Comparison of ENCODE assay signal across 20 cellular contexts in the genomic region with DNA sequence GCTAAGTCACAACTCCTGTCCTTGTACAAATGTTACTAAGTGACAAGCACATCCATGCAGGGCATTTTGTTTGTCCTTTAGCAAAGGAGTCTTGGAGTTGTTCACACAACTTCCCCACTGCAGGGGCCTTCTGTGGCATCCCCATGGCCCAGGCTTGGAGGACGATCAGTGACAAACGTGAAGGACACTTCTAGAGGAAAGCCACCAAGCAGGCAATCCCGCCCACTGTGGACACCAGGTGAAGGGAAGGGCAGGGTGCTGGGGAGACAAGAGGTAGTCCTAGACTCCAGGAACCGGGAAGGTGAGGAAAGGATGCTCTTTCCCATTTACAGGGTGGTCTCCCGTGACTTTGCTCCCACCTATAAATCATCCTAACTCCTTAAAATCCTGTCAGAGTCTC. TPM values are rescaled to one million over a fixed set of nuclear protein-coding genes. Genes with fewer than 3 reads are reported as not detected.
A peak's percentile ranks its signal among the peaks of the same experiment; 100 is the strongest.
DNase-seq lines count a peak whose midpoint lies in the region; ATAC-seq, FAIRE-seq and TF ChIP-seq lines count a peak whose summit lies in the region.
"Had no signal": no experiment of that assay in that cellular context is flagged by ENCODE, and none has a peak within 500 bp of the region (broad histone marks: within the 10 kb centered on the region; RNA-seq: fewer than 3 reads in every experiment).

No MANE protein-coding gene starts in this region.

- intact Hi-C loops in CD4-positive, alpha-beta T cell (cut with DNase I, micrococcal nuclease), result no loop called here
- intact Hi-C loops in GM12878 (cut with micrococcal nuclease; ENCODE audit: unreplicated experiment), result loop anchor here (10.0 kb wide), 1 partner anchor 111 kb away; a partner anchor contains a TSS
- intact Hi-C loops in kidney (cut with DNase I), result no loop called here

- no peak overlapping the region for H3K4me3 ChIP-seq in GM12878
- H3K4me3 ChIP-seq in kidney (ENCODE audit: low read length in 2 of 2), result no peak overlapping the region
- H3K4me3 ChIP-seq in trophoblast cell (ENCODE audit: low read depth, low read length), result no peak overlapping the region
- H3K4me3 ChIP-seq: MG63, SK-N-MC had no signal

- peaks cover 57% of the 10 kb centered on the region for H3K36me3 Mint-ChIP-seq in CD4-positive, alpha-beta T cell (ENCODE audit: low read depth)

- no peak overlapping the region for H3K23ac ChIP-seq in trophoblast cell (ENCODE audit: low read length)

- TF ChIP-seq RAD21 in GM12878 (IDR thresholded peaks at IDR 0.05; ENCODE audit: insufficient read depth, low read depth, low read length), result no peak

- H4K91ac ChIP-seq in trophoblast cell (ENCODE audit: low read depth, low read length), result no peak overlapping the region

- no peak overlapping the region for H3K18ac ChIP-seq in trophoblast cell (ENCODE audit: low read length)

- no peak overlapping the region for H2AFZ ChIP-seq in GM12878 (ENCODE audit: control insufficient read depth, low read depth, low read length)
- H2AFZ ChIP-seq in trophoblast cell (ENCODE audit: insufficient read depth, low read length, poor library complexity), result no peak overlapping the region

- H3K27me3 Mint-ChIP-seq in CD4-positive, alpha-beta T cell, result no peaks in the 10 kb centered on the region

- no peak overlapping the region for H3K4ac ChIP-seq in trophoblast cell (ENCODE audit: low read depth, low read length)

- no peak overlapping the region for H2BK12ac ChIP-seq in trophoblast cell (ENCODE audit: low read length)

- ATAC-seq in CD4-positive, alpha-beta T cell (ENCODE audit: poor library complexity), result no peak
- ATAC-seq in GM12878 (no peak), HG02623 (IDR thresholded peaks at IDR 0.05; ENCODE audit: unreplicated experiment) (no peak)

- H3K9me3 Mint-ChIP-seq in CD4-positive, alpha-beta T cell, result no peaks in the 10 kb centered on the region
- H3K9me3 Mint-ChIP-seq: CD14-positive monocyte had no signal

- H2BK5ac ChIP-seq in trophoblast cell (ENCODE audit: low read depth, low read length, poor library complexity), result no peak overlapping the region

- H3K4me1 ChIP-seq in GM12878 (ENCODE audit: control insufficient read depth, insufficient read depth, low read length) (no peaks in the 10 kb centered on the region; the same call in 1 of the 2 replicates), kidney (ENCODE audit: control insufficient read depth in 1 of 2, insufficient read depth in 1 of 2, low read depth in 1 of 2, low read length in 2 of 2) (peaks cover 4 to 11% of the 10 kb centered on the region in 2 donors), trophoblast cell (ENCODE audit: control insufficient read depth in 1 of 2, insufficient read depth in 2 of 2, low read length in 2 of 2) (peaks cover 0 to 9% of the 10 kb centered on the region in 2 experiments)

- POLR2A ChIA-PET in CD4-positive, alpha-beta T cell (lab: Charles Lee), result no interaction called here
- POLR2A ChIA-PET in GM12878 (lab: Charles Lee), result no interaction called here

- H3K4me3 Mint-ChIP-seq in CD4-positive, alpha-beta T cell, result peak overlapping the region; percentile 51
- H3K4me3 Mint-ChIP-seq: CD14-positive monocyte had no signal

- H3K79me2 ChIP-seq in GM12878 (ENCODE audit: control insufficient read depth, insufficient read depth, low read length) (peaks cover 65% of the 10 kb centered on the region), trophoblast cell (ENCODE audit: control insufficient read depth, insufficient read depth, low read length, poor library complexity) (peaks cover 22% of the 10 kb centered on the region)

- SMC1A ChIA-PET in GM12878 (lab: Charles Lee; ENCODE audit: uncharacterized antibody, unreplicated experiment), result no interaction called here

- FAIRE-seq in GM12878 (lab: Jason Lieb, UNC) (no peak), kidney (lab: Jason Lieb, UNC) (no peak), H54 (lab: Jason Lieb, UNC) (no peak)
- FAIRE-seq: HTR-8/SVneo had no signal

- TF ChIP-seq POLR2A in GM12878 (IDR thresholded peaks at IDR 0.05; ENCODE audit: low read depth, low read length) (no peak), H54 (IDR thresholded peaks at IDR 0.05; ENCODE audit: low read depth, low read length) (no peak)

- no peak for TF ChIP-seq EP300 in GM12878 (IDR thresholded peaks at IDR 0.05; ENCODE audit: borderline replicate concordance in 1 of 2, control insufficient read depth in 1 of 2, low read depth in 2 of 2, low read length in 2 of 2)

- H3K4me2 ChIP-seq in GM12878 (ENCODE audit: control insufficient read depth, insufficient read depth) (peak overlapping the region; percentile 2; the same call in 1 of the 2 replicates), trophoblast cell (ENCODE audit: low read length) (no peak overlapping the region)

- H3K9ac ChIP-seq in GM12878 (ENCODE audit: control insufficient read depth, insufficient read depth, low read length) (no peak overlapping the region), kidney (ENCODE audit: low read length in 2 of 2) (no peak overlapping the region), trophoblast cell (ENCODE audit: low read length) (peak overlapping the region; percentile 6)

- CTCF ChIA-PET in CD4-positive, alpha-beta T cell (lab: Charles Lee), result no interaction called here
- CTCF ChIA-PET in GM12878 (lab: Yijun Ruan, JAX), result no interaction called here

- H4K20me1 ChIP-seq in GM12878 (ENCODE audit: control insufficient read depth, insufficient read depth), result peaks cover 12% of the 10 kb centered on the region

- H3K4me1 Mint-ChIP-seq in CD4-positive, alpha-beta T cell (ENCODE audit: low read depth), result peaks cover 35% of the 10 kb centered on the region

- RAD21 ChIA-PET in GM12878 (lab: Charles Lee; ENCODE audit: unreplicated experiment), result no interaction called here

- 90% methylated on average over 5 of the region's 5 CpGs for WGBS in GM12878 (ENCODE audit: insufficient coverage, insufficient replicate concordance, low lambda C conversion rate, missing lambda C conversion rate)
- no CpG with 5 or more reads among the region's 5 CpGs for WGBS in trophoblast cell (ENCODE audit: extremely low coverage, insufficient coverage, insufficient read length)

- no peak overlapping the region for H4K12ac ChIP-seq in trophoblast cell (ENCODE audit: low read depth, low read length)

- no peak overlapping the region for H3K27ac ChIP-seq in CD4-positive, alpha-beta T cell (ENCODE audit: low read depth, low read length)
- H3K27ac ChIP-seq in GM12878 (ENCODE audit: control insufficient read depth, insufficient read depth) (no peak overlapping the region), kidney (ENCODE audit: low read depth in 2 of 2, low read length in 2 of 2) (no peak overlapping the region), trophoblast cell (ENCODE audit: low read depth, low read length) (no peak overlapping the region)
- H3K27ac ChIP-seq: RWPE1, SK-N-MC had no signal

- no peak overlapping the region for H2BK120ac ChIP-seq in trophoblast cell (ENCODE audit: insufficient read depth, low read length, poor library complexity)

- H3K36me3 ChIP-seq in GM12878 (ENCODE audit: control insufficient read depth in 2 of 2, insufficient read depth in 2 of 2, low read length in 1 of 2) (peaks cover 12 to 17% of the 10 kb centered on the region in 2 experiments), kidney (ENCODE audit: control insufficient read depth in 1 of 2, insufficient read depth in 2 of 2, low read length in 2 of 2) (peaks cover 16 to 24% of the 10 kb centered on the region in 2 donors), trophoblast cell (ENCODE audit: control insufficient read depth in 1 of 2, insufficient read depth in 2 of 2, low read length in 2 of 2) (peaks cover 39% of the 10 kb centered on the region in 2 experiments)

- BruUV-seq in GM12878 (replicated peaks; lab: Mats Ljungman, UMichigan), result no TSS peak

- in situ Hi-C loops in GM12878 (cut with MboI), result no loop called here

- H4K8ac ChIP-seq in trophoblast cell (ENCODE audit: low read depth, low read length), result no peak overlapping the region

- TF ChIP-seq CTCF in CD4-positive, alpha-beta T cell (IDR thresholded peaks at IDR 0.05), result no peak
- no peak for TF ChIP-seq CTCF in GM12878 (IDR thresholded peaks at IDR 0.05 in 2 of 3, conservative IDR thresholded peaks at IDR 0.05 in 1 of 3; ENCODE audit: control insufficient read depth in 2 of 3, extremely low read depth in 1 of 3, insufficient read depth in 1 of 3, low read depth in 3 of 3, low read length in 3 of 3)
- no peak for TF ChIP-seq CTCF in kidney (IDR thresholded peaks at IDR 0.05; ENCODE audit: borderline replicate concordance, extremely low read depth, insufficient read depth)

- H3K27me3 ChIP-seq in CD4-positive, alpha-beta T cell (ENCODE audit: control insufficient read depth, insufficient read depth, low read length), result no peaks in the 10 kb centered on the region
- H3K27me3 ChIP-seq in GM12878 (replicated peaks in 1 of 2; ENCODE audit: control insufficient read depth in 2 of 2, insufficient read depth in 2 of 2, low read length in 1 of 2) (no peaks in the 10 kb centered on the region), trophoblast cell (ENCODE audit: insufficient read depth, low read length) (no peaks in the 10 kb centered on the region)
- H3K27me3 ChIP-seq: MG63 had no signal

- no peaks in the 10 kb centered on the region for H3K9me3 ChIP-seq in CD4-positive, alpha-beta T cell (ENCODE audit: control insufficient read depth, low read length)
- no peaks in the 10 kb centered on the region; the same call in 2 of the 3 replicates for H3K9me3 ChIP-seq in GM12878 (replicated peaks; ENCODE audit: control insufficient read depth, insufficient read depth, low read length)
- no peaks in the 10 kb centered on the region for H3K9me3 ChIP-seq in kidney (ENCODE audit: control insufficient read depth in 1 of 2, low read length in 2 of 2)
- H3K9me3 ChIP-seq in trophoblast cell (ENCODE audit: insufficient read depth, low read depth, low read length), result no peaks in the 10 kb centered on the region
- H3K9me3 ChIP-seq: MG63 had no signal

- peaks cover 5% of the 10 kb centered on the region for H3K79me1 ChIP-seq in trophoblast cell (ENCODE audit: low read length)

- DNase-seq in CD4-positive, alpha-beta T cell, result no peak
- no peak for DNase-seq in GM12878 (ENCODE audit: low read depth, low spot score)
- peak; percentile 52 for DNase-seq in kidney
- DNase-seq in trophoblast cell, result no peak
- no peak for DNase-seq in H54 (ENCODE audit: insufficient read length, low spot score)
- no peak for DNase-seq in CD1c-positive myeloid dendritic cell (ENCODE audit: extremely low spot score)
- DNase-seq: DMS153, H7, KBM-7, MG63, NCI-H1105 treated with DMSO at 0.1 percent for 48 hours, NCI-H146, NCI-H1930, NCI-H69, SIG-M5 had no signal

- no peak overlapping the region for H3K14ac ChIP-seq in trophoblast cell (ENCODE audit: low read length)

- H2AK5ac ChIP-seq in trophoblast cell (ENCODE audit: low read length), result no peak overlapping the region

- no peak overlapping the region for H3K27ac Mint-ChIP-seq in CD4-positive, alpha-beta T cell

RNA-seq across cellular contexts. Expression of a gene that starts 4.1 kb away (rescaled TPM):
- total RNA-seq in CD4-positive, alpha-beta T cell, result 10 to 100 TPM; 49.8 to 54.3 TPM
- 85.3 and 88.7 TPM in 2 replicates for total RNA-seq in GM12878 (2013; cell fraction: nucleolus; rRNA removed)
- total RNA-seq in GM12878 (2014; rRNA removed) (27.6 and 35.7 TPM in 2 replicates), GM12878 (2014; rRNA removed; fragmentation: Illumina TruSeq; extraction: Trizol) (20.1 and 22.7 TPM in 2 replicates), GM12878 (2021) (26.5 and 26.7 TPM in 2 replicates), kidney (65.4 TPM)
- 27.1 TPM for polyA plus RNA-seq in GM12878 (2011; ENCODE audit: low read depth)
- polyA plus RNA-seq in GM12878 (2011; rRNA removed) (66.9 and 73.7 TPM in 2 replicates), GM12878 (2014; fragmentation: Illumina TruSeq; extraction: Trizol) (20.7 and 24.4 TPM in 2 replicates), GM12878 (2014; fragmentation: Nextera tagmentation; extraction: Ambion mirVana) (1 to 10 TPM; 1.0 to 2.5 TPM), GM12878 (2014; rRNA removed) (34.4 and 37.1 TPM in 2 replicates), GM12878 (2016; fragmentation: Nextera tagmentation; extraction: Ambion mirVana) (10 to 100 TPM; 26.7 to 31.2 TPM), kidney (ENCODE audit: insufficient read depth, low read depth, low replicate concordance) (64.7 TPM)
- 63.8 and 67.7 TPM in 2 replicates for polyA plus RNA-seq in GM12878 (2011; cell fraction: cytosol; rRNA removed)
- 167 and 250 TPM in 2 replicates for polyA plus RNA-seq in GM12878 (2011; cell fraction: nucleus; rRNA removed)
- 44.4 and 51.0 TPM in 2 replicates for polyA plus RNA-seq in GM12878 (2012)
- 33.8 and 47.2 TPM in 2 replicates for polyA minus RNA-seq in GM12878 (2011; rRNA and poly(A)+ RNA removed)
- polyA minus RNA-seq in GM12878 (2011; cell fraction: cytosol; rRNA and poly(A)+ RNA removed), result 17.6 and 23.0 TPM in 2 replicates
- 35.7 and 37.6 TPM in 2 replicates for polyA minus RNA-seq in GM12878 (2011; cell fraction: nucleus; rRNA and poly(A)+ RNA removed)
- 69.9 and 72.0 TPM in 2 replicates for polyA plus RNA-seq in trophoblast cell (2013)

RNA-seq across cellular contexts. Expression of a gene that starts 54.4 kb away (rescaled TPM):
- 1 to 10 TPM; 1.6 to 2.0 TPM for total RNA-seq in CD4-positive, alpha-beta T cell
- total RNA-seq in GM12878 (2013; cell fraction: nucleolus; rRNA removed), result 4.1 and 4.6 TPM in 2 replicates
- total RNA-seq in GM12878 (2014; rRNA removed) (0.65 and 2.3 TPM in 2 replicates), GM12878 (2014; rRNA removed; fragmentation: Illumina TruSeq; extraction: Trizol) (0.36 and 0.41 TPM in 2 replicates), GM12878 (2021) (1.6 and 1.9 TPM in 2 replicates), kidney (21.7 TPM)
- polyA plus RNA-seq in GM12878 (2011; ENCODE audit: low read depth), result 1.0 TPM
- polyA plus RNA-seq in GM12878 (2011; rRNA removed) (0.98 and 1.2 TPM in 2 replicates), GM12878 (2014; fragmentation: Illumina TruSeq; extraction: Trizol) (0.11 and 0.94 TPM in 2 replicates), GM12878 (2014; fragmentation: Nextera tagmentation; extraction: Ambion mirVana) (under 1 TPM; 0.06 to 0.42 TPM), GM12878 (2014; rRNA removed) (2.4 and 3.2 TPM in 2 replicates), GM12878 (2016; fragmentation: Nextera tagmentation; extraction: Ambion mirVana) (1 to 10 TPM; 2.4 to 2.8 TPM), kidney (ENCODE audit: insufficient read depth, low read depth, low replicate concordance) (36.1 TPM)
- polyA plus RNA-seq in GM12878 (2011; cell fraction: cytosol; rRNA removed), result 1.8 TPM in 2 replicates
- 2.9 and 3.5 TPM in 2 replicates for polyA plus RNA-seq in GM12878 (2011; cell fraction: nucleus; rRNA removed)
- polyA plus RNA-seq in GM12878 (2012), result 3.5 and 6.7 TPM in 2 replicates
- 0.44 and 1.5 TPM in 2 replicates for polyA minus RNA-seq in GM12878 (2011; rRNA and poly(A)+ RNA removed)
- polyA minus RNA-seq in GM12878 (2011; cell fraction: cytosol; rRNA and poly(A)+ RNA removed), result not detected in 2 replicates
- polyA minus RNA-seq in GM12878 (2011; cell fraction: nucleus; rRNA and poly(A)+ RNA removed), result 0.36 and 0.86 TPM in 2 replicates
- polyA plus RNA-seq in trophoblast cell (2013), result 3.4 and 3.7 TPM in 2 replicates
